ENCODE assay signal across 8 cellular contexts in the genomic region with DNA sequence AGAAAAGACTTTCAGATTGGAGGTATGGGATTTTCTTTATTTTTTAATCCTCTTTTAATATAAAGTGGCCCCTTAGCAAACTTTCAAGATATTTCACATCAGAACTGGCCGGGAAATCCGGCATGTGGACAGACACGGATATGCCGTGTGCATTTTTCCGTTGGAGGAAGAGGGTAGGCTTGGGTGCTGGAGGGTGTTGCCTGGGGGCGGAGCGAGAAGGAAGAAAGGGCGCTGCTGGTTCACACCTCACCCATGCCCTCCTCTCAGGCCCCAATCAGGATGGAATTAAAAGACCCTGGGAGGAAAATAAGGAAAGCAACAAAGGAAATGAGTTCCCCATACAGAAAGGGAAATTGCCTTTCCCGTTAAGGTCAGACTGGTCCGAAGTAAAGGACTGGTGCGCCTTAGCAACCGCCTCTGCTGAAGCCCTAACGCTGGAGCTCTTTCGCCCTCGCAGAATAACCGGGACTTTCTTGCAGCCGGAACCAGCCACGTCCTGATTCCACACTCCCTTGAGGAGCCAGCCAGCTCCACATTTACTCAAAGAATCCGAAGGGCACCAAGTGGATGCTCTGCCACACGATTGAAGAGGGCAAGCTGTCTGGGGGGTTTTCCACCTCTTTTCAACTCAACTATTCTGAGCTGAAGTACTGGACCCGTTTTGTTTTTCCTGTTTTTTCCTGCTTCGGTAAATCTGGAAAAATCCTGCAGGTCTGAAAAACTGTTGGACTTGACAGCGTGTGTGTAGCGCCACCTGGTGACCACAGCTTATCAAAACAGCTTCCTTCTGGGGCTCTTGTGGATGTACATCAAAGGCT. TPM values are rescaled to one million over a fixed set of nuclear protein-coding genes. Genes with fewer than 3 reads are reported as not detected.
DNase-seq lines count a peak whose midpoint lies in the region; ATAC-seq and TF ChIP-seq lines count a peak whose summit lies in the region.

No MANE protein-coding gene starts in this region.

- ATAC-seq in heart right ventricle = peak; percentile 75 to 91 (median 86)

- TF ChIP-seq CTCF in GM13976 (IDR thresholded peaks at IDR 0.05; ENCODE audit: borderline replicate concordance, control extremely low read depth, extremely low read depth, insufficient read depth, missing control alignments) = peak; percentile 66
- TF ChIP-seq CTCF in SU-DHL-6 (IDR thresholded peaks at IDR 0.05; ENCODE audit: insufficient read depth, low read length, poor library complexity, severe bottlenecking) = peak; percentile 43
- TF ChIP-seq CTCF in heart right ventricle (IDR thresholded peaks at IDR 0.05) = peak; percentile 67 to 95 (median 89)
- peak; percentile 83 for TF ChIP-seq CTCF in parathyroid adenoma (IDR thresholded peaks at IDR 0.05)

- H3K9me3 ChIP-seq in SU-DHL-6 (ENCODE audit: insufficient read depth, low read length) (no peaks in the 10 kb centered on the region), heart right ventricle (no peaks in the 10 kb centered on the region), parathyroid adenoma (ENCODE audit: control insufficient read depth, low read length) (no peaks in the 10 kb centered on the region)

- in situ Hi-C loops in GM13976 (cut with MboI; ENCODE audit: low sequenced_read_pairs, unreplicated experiment) = loop anchor here (10.0 kb wide), 1 partner anchor 448 kb away; no protein-coding TSS in a partner anchor

- 8 to 13% methylated on average over 24 of the region's 24 CpGs for WGBS in heart right ventricle, 2 donors

- intact Hi-C loops in heart right ventricle (cut with DNase I) = loop anchor here (1.0 to 5.0 kb wide), 9 partner anchors 386 to 479 kb away; a partner anchor contains a TSS

- no peaks in the 10 kb centered on the region for H3F3A ChIP-seq in SU-DHL-6 (ENCODE audit: insufficient read depth)

- H3K9ac ChIP-seq in SU-DHL-6 (ENCODE audit: low read length) = no peak overlapping the region
- no peak overlapping the region for H3K9ac ChIP-seq in parathyroid adenoma

- H2AFZ ChIP-seq in SU-DHL-6 (ENCODE audit: low read depth, low read length, severe bottlenecking) (no peak overlapping the region), parathyroid adenoma (peak overlapping the region; percentile 65)

- H4K20me1 ChIP-seq in SU-DHL-6 (ENCODE audit: low read depth, low read length) = no peaks in the 10 kb centered on the region

- no peaks in the 10 kb centered on the region for H3K36me3 ChIP-seq in SU-DHL-6 (ENCODE audit: low read length)
- no peaks in the 10 kb centered on the region for H3K36me3 ChIP-seq in heart right ventricle
- H3K36me3 ChIP-seq in parathyroid adenoma (ENCODE audit: control insufficient read depth, insufficient read depth, low read length) = no peaks in the 10 kb centered on the region

- no peak overlapping the region for H3K4me2 ChIP-seq in SU-DHL-6 (ENCODE audit: low read depth, low read length, poor library complexity, severe bottlenecking)
- peak overlapping the region; percentile 83 for H3K4me2 ChIP-seq in parathyroid adenoma (ENCODE audit: low read length)

- DNase-seq in GM13976 (ENCODE audit: low spot score) (peak; percentile 50), NCI-H1092 treated with DMSO at 0.1 percent for 48 hours (lab: John Stamatoyannopoulos, UW) (peak; percentile 91), amniotic stem cell (lab: John Stamatoyannopoulos, UW) (peak; percentile 66), heart right ventricle (peak; percentile 31 to 82), ureter (ENCODE audit: low spot score) (peak; percentile 86), GM19238 (ENCODE audit: insufficient read length, low spot score) (no peak)

- H3K4me3 ChIP-seq in SU-DHL-6 (ENCODE audit: insufficient read depth, low read length, poor library complexity, severe bottlenecking) = no peak overlapping the region
- H3K4me3 ChIP-seq in heart right ventricle = peak overlapping the region; percentile 5 to 57 (median 48)
- peak overlapping the region; percentile 49 for H3K4me3 ChIP-seq in parathyroid adenoma (ENCODE audit: low read depth, low read length)

- no peaks in the 10 kb centered on the region for H3K79me2 ChIP-seq in SU-DHL-6 (ENCODE audit: insufficient read depth, low read length)
- no peaks in the 10 kb centered on the region for H3K79me2 ChIP-seq in parathyroid adenoma

- no peaks in the 10 kb centered on the region for H3K9me2 ChIP-seq in SU-DHL-6 (replicated peaks; ENCODE audit: insufficient read depth, low read length)

- H3K27me3 ChIP-seq in SU-DHL-6 (ENCODE audit: low read length) = no peaks in the 10 kb centered on the region
- H3K27me3 ChIP-seq in heart right ventricle = peaks cover 0 to under 1% (median 0%) of the 10 kb centered on the region in 7 donors
- H3K27me3 ChIP-seq in parathyroid adenoma (ENCODE audit: control insufficient read depth, insufficient read depth, low read length) = no peaks in the 10 kb centered on the region

- H3K4me1 ChIP-seq in heart right ventricle = peaks cover 0 to 19% (median 9%) of the 10 kb centered on the region in 9 donors
- peaks cover 4% of the 10 kb centered on the region for H3K4me1 ChIP-seq in parathyroid adenoma

- H3K27ac ChIP-seq in SU-DHL-6 (ENCODE audit: low read depth, low read length) (no peak overlapping the region), heart right ventricle (peak overlapping the region in 9 of 10 donors; percentile 5 to 86 (median 77)), parathyroid adenoma (peak overlapping the region; percentile 17)

RNA-seq across cellular contexts. Expression of a gene that starts 37.8 kb away (rescaled TPM):
- total RNA-seq in heart right ventricle (under 1 TPM in 1 of 10 donors, not detected in 9; 0.49 TPM), ureter (17.4 TPM)
- not detected for polyA plus RNA-seq in heart right ventricle

Comparison
In these comparisons a context has a peak if more than half of its experiments do, and no peak if none do; other contexts are left out.
1. RNA of a gene that starts 37.8 kb away (total RNA-seq): 17.4 TPM in ureter (single experiment); 0.49 TPM in heart right ventricle; every median in the first group is over 10 times any median in the second.
2. Peak in every context shown above with its lines, with median percentiles within 50 percentile points of each other: CTCF ChIP-seq.